ENCODE assay signal across 3 cellular contexts in the genomic region with DNA sequence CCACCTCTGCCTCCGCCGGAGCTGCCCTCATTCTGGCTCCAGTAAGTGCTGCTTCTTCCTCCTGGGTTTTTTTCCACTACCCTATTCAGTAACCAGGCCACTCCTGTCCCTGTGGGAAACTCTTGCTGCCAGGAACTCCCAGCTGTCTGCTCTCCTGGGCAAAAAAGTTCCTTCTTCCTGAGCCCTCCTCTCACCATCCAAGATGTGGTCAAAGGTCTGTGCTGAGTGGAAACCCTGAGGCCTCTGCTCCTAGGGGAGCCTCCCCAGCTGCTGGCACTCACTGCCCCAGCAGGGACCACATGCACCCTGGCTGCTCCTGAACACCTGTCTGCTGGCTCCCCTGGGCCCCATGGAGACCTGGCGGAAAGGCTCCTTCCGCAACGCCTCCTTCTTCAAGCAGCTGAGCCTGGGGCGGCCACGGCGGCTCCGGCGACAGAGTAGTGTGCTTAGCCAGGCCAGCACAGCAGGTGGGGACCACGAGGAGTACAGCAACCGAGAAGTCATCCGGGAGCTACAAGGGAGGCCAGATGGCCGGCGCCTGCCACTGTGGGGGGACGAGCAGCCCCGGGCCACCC.
TF ChIP-seq lines count a peak whose summit lies in the region.

No MANE protein-coding gene starts in this region.

TF ChIP-seq in SK-N-SH, 30 proteins besides CTCF, POLR2A, EP300 and RAD21:
- TF ChIP-seq JUND (IDR thresholded peaks at IDR 0.05) (no peak), SMC3 (IDR thresholded peaks at IDR 0.05; ENCODE audit: low read depth, low read length) (no peak), FOXJ3 (CRISPR knock-in tag; IDR thresholded peaks at IDR 0.05) (no peak), POLR2AphosphoS5 (IDR thresholded peaks at IDR 0.05; ENCODE audit: low read depth, low read length) (no peak), IRF3 (IDR thresholded peaks at IDR 0.05; ENCODE audit: low read depth, low read length) (no peak), USF2 (IDR thresholded peaks at IDR 0.05; ENCODE audit: borderline replicate concordance, low read depth, low read length) (no peak), GATA2 (CRISPR knock-in tag; IDR thresholded peaks at IDR 0.05) (no peak), RFX5 (IDR thresholded peaks at IDR 0.05; ENCODE audit: low read length) (no peak), RCOR1 (IDR thresholded peaks at IDR 0.05; ENCODE audit: low read length) (no peak), RXRA (IDR thresholded peaks at IDR 0.05; ENCODE audit: borderline replicate concordance, low read depth) (no peak)

TF ChIP-seq in SK-N-SH treated with all-trans-retinoic acid at 6 μM for 48 hours, 23 proteins besides CTCF, POLR2A, EP300 and RAD21:
- TF ChIP-seq, protein P1, sequence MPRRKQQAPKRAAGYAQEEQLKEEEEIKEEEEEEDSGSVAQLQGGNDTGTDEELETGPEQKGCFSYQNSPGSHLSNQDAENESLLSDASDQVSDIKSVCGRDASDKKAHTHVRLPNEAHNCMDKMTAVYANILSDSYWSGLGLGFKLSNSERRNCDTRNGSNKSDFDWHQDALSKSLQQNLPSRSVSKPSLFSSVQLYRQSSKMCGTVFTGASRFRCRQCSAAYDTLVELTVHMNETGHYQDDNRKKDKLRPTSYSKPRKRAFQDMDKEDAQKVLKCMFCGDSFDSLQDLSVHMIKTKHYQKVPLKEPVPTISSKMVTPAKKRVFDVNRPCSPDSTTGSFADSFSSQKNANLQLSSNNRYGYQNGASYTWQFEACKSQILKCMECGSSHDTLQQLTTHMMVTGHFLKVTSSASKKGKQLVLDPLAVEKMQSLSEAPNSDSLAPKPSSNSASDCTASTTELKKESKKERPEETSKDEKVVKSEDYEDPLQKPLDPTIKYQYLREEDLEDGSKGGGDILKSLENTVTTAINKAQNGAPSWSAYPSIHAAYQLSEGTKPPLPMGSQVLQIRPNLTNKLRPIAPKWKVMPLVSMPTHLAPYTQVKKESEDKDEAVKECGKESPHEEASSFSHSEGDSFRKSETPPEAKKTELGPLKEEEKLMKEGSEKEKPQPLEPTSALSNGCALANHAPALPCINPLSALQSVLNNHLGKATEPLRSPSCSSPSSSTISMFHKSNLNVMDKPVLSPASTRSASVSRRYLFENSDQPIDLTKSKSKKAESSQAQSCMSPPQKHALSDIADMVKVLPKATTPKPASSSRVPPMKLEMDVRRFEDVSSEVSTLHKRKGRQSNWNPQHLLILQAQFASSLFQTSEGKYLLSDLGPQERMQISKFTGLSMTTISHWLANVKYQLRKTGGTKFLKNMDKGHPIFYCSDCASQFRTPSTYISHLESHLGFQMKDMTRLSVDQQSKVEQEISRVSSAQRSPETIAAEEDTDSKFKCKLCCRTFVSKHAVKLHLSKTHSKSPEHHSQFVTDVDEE (CRISPR knock-in tag; IDR thresholded peaks at IDR 0.05) = no peak
- TF ChIP-seq CREB5 (CRISPR knock-in tag; IDR thresholded peaks at IDR 0.05; ENCODE audit: low read depth) (no peak), PPARA (CRISPR knock-in tag; IDR thresholded peaks at IDR 0.05; ENCODE audit: borderline replicate concordance) (no peak), ZC3H10 (CRISPR knock-in tag; IDR thresholded peaks at IDR 0.05) (no peak), CSDC2 (CRISPR knock-in tag; IDR thresholded peaks at IDR 0.05) (no peak), ZFP30 (CRISPR knock-in tag; IDR thresholded peaks at IDR 0.05) (no peak), GLIS3 (CRISPR knock-in tag; IDR thresholded peaks at IDR 0.05) (no peak)
- TF ChIP-seq, protein P2, sequence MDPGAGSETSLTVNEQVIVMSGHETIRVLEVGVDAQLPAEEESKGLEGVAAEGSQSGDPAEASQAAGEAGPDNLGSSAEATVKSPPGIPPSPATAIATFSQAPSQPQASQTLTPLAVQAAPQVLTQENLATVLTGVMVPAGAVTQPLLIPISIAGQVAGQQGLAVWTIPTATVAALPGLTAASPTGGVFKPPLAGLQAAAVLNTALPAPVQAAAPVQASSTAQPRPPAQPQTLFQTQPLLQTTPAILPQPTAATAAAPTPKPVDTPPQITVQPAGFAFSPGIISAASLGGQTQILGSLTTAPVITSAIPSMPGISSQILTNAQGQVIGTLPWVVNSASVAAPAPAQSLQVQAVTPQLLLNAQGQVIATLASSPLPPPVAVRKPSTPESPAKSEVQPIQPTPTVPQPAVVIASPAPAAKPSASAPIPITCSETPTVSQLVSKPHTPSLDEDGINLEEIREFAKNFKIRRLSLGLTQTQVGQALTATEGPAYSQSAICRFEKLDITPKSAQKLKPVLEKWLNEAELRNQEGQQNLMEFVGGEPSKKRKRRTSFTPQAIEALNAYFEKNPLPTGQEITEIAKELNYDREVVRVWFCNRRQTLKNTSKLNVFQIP (CRISPR knock-in tag; IDR thresholded peaks at IDR 0.05; ENCODE audit: borderline replicate concordance, low read depth) = no peak

TF ChIP-seq in endothelial cell of umbilical vein, 7 proteins besides CTCF, POLR2A, EP300 and RAD21:
- TF ChIP-seq, protein P3, sequence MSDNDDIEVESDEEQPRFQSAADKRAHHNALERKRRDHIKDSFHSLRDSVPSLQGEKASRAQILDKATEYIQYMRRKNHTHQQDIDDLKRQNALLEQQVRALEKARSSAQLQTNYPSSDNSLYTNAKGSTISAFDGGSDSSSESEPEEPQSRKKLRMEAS (IDR thresholded peaks at IDR 0.05; ENCODE audit: insufficient read depth, insufficient read length) = no peak
